ENCODE assay signal across 34 cellular contexts in the genomic region with DNA sequence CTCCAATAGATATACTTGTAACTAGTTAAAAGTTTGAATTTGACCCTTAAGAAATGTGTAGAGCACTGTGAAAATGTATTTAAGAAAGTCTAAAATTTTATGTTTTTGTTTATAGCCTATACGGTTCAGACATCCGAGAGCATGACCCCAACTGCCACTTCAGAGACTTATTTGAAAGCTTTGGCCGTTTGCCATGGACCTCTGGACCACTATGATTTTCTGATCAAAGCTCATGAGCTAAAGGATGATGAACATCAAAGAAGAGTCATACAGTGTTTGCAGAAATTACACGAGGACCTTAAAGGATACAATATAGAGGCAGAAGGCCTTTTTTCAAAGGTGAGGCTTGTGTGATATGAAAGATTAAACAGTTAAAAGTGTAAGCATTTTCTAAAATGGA. TPM values are rescaled to one million over a fixed set of nuclear protein-coding genes. Genes with fewer than 3 reads are reported as not detected.
DNase-seq lines count a peak whose midpoint lies in the region; ATAC-seq, FAIRE-seq and TF ChIP-seq lines count a peak whose summit lies in the region.
"Had no signal": no experiment of that assay in that cellular context is flagged by ENCODE, and none has a peak within 500 bp of the region (broad histone marks: within the 10 kb centered on the region; RNA-seq: fewer than 3 reads in every experiment).

No MANE protein-coding gene starts in this region.

- H3F3A ChIP-seq in SK-N-SH (replicated peaks; ENCODE audit: insufficient read depth): no peaks in the 10 kb centered on the region

- H3K23ac ChIP-seq in IMR-90 (ENCODE audit: low read depth, low read length): no peak overlapping the region

- POLR2A ChIA-PET in HepG2 (lab: Yijun Ruan, JAX) (no interaction called here), IMR-90 (lab: Charles Lee; ENCODE audit: unreplicated experiment) (no interaction called here), SK-N-SH (lab: Yijun Ruan, JAX) (no interaction called here)

- no peak for TF ChIP-seq POLR2A in HepG2 (IDR thresholded peaks at IDR 0.05; ENCODE audit: insufficient read depth in 1 of 2, low read depth in 2 of 2, low read length in 2 of 2)
- TF ChIP-seq POLR2A in right lobe of liver (IDR thresholded peaks at IDR 0.05): no peak
- TF ChIP-seq POLR2A in IMR-90 (IDR thresholded peaks at IDR 0.05; ENCODE audit: low read depth, low read length): no peak

- no peak overlapping the region for H3K18ac ChIP-seq in IMR-90 (ENCODE audit: low read depth, low read length)

- H3K36me3 ChIP-seq in HepG2 (replicated peaks in 1 of 2; ENCODE audit: control insufficient read depth in 1 of 2, insufficient read depth in 2 of 2, low read length in 2 of 2) (peaks cover 3 to 14% of the 10 kb centered on the region in 2 experiments; a peak in 2 of 5 replicates), right lobe of liver (no peaks in the 10 kb centered on the region), IMR-90 (ENCODE audit: control insufficient read depth, insufficient read depth, low read length) (no peaks in the 10 kb centered on the region; the same call in 1 of the 2 replicates), adipocyte (ENCODE audit: control insufficient read depth, insufficient read depth, low read length, severe bottlenecking) (peaks cover 28% of the 10 kb centered on the region), tibial artery (peaks cover 13 to 27% (median 15%) of the 10 kb centered on the region in 3 donors), SK-N-SH (replicated peaks in 1 of 2; ENCODE audit: control insufficient read depth in 1 of 2, insufficient read depth in 2 of 2, low read length in 1 of 2) (peaks cover 0 to 3% of the 10 kb centered on the region in 2 experiments)
- H3K36me3 ChIP-seq: BE2C had no signal

- H3K27me3 ChIP-seq in HepG2 (ENCODE audit: control insufficient read depth in 1 of 2, insufficient read depth in 2 of 2, low read length in 2 of 2): no peaks in the 10 kb centered on the region
- H3K27me3 ChIP-seq in right lobe of liver: no peaks in the 10 kb centered on the region
- H3K27me3 ChIP-seq in IMR-90 (ENCODE audit: control insufficient read depth, insufficient read depth, low read length): no peaks in the 10 kb centered on the region
- H3K27me3 ChIP-seq in adipocyte (replicated peaks; ENCODE audit: control insufficient read depth, insufficient read depth, low read length): no peaks in the 10 kb centered on the region
- no peaks in the 10 kb centered on the region for H3K27me3 ChIP-seq in tibial artery
- H3K27me3 ChIP-seq in SK-N-SH (ENCODE audit: insufficient read depth): no peaks in the 10 kb centered on the region
- H3K27me3 ChIP-seq: BE2C; BLaER1; BLaER1 treated with 17β-estradiol and CSF1 and Interleukin-3, amounts not matched to agents 10 nM and 100 nM had no signal

- dilution Hi-C loops in IMR-90 (cut with HindIII; ENCODE audit: low sequenced_read_pairs, unreplicated experiment): no loop called here

- H2BK120ac ChIP-seq in IMR-90 (ENCODE audit: low read depth, low read length): no peak overlapping the region

- peaks cover 11% of the 10 kb centered on the region; the same call in 1 of the 2 replicates for H3K4me1 ChIP-seq in HepG2 (ENCODE audit: insufficient read depth, low read length)
- no peaks in the 10 kb centered on the region for H3K4me1 ChIP-seq in right lobe of liver
- H3K4me1 ChIP-seq in IMR-90 (ENCODE audit: control insufficient read depth, insufficient read depth, low read length): peaks cover 2% of the 10 kb centered on the region; the same call in 1 of the 2 replicates
- H3K4me1 ChIP-seq in adipocyte (ENCODE audit: control insufficient read depth, insufficient read depth, low read length): peaks cover 8% of the 10 kb centered on the region
- peaks cover 0 to 10% (median 2%) of the 10 kb centered on the region in 4 donors for H3K4me1 ChIP-seq in tibial artery
- no peaks in the 10 kb centered on the region for H3K4me1 ChIP-seq in SK-N-SH (ENCODE audit: control insufficient read depth in 1 of 2, insufficient read depth in 2 of 2, low read depth in 1 of 2, low read length in 1 of 2)
- H3K4me1 ChIP-seq: A549, BE2C, BLaER1, Caco-2 had no signal

- no peak for FAIRE-seq in HepG2 (lab: Jason Lieb, UNC)
- FAIRE-seq: A204.1, A549, D721Med had no signal

- BruUV-seq in HepG2 (replicated peaks; lab: Mats Ljungman, UMichigan): no TSS peak
- no TSS peak for BruUV-seq in IMR-90 (replicated peaks; lab: Mats Ljungman, UMichigan)

- no peak overlapping the region for H3K14ac ChIP-seq in IMR-90 (replicated peaks; ENCODE audit: low read depth, low read length)

- TF ChIP-seq CTCF in HepG2 (CRISPR knock-in tag; IDR thresholded peaks at IDR 0.05) (no peak), right lobe of liver (IDR thresholded peaks at IDR 0.05) (no peak), IMR-90 (conservative IDR thresholded peaks at IDR 0.05; ENCODE audit: low read depth, low read length) (no peak), tibial artery (IDR thresholded peaks at IDR 0.05) (no peak), SK-N-SH (IDR thresholded peaks at IDR 0.05) (no peak)

- H3K9me1 ChIP-seq in IMR-90 (ENCODE audit: insufficient read depth, low read length): no peaks in the 10 kb centered on the region

- no peak overlapping the region for H4K91ac ChIP-seq in IMR-90 (ENCODE audit: insufficient read depth, low read depth, low read length)

- H2BK15ac ChIP-seq in IMR-90 (ENCODE audit: low read depth, low read length): no peak overlapping the region

- H2BK5ac ChIP-seq in IMR-90 (ENCODE audit: low read depth, low read length, poor library complexity, severe bottlenecking): no peak overlapping the region

- 33% methylated on average over 4 of the region's 4 CpGs for WGBS in HepG2 (ENCODE audit: low lambda C conversion rate)
- 75% methylated on average over 4 of the region's 4 CpGs for WGBS in right lobe of liver (ENCODE audit: insufficient coverage, low coverage, low lambda C conversion rate, missing lambda C conversion rate)
- 38% methylated on average over 3 of the region's 4 CpGs; no CpG with 5 or more reads in 1 of the 2 experiments for WGBS in IMR-90 (ENCODE audit: extremely low coverage in 2 of 2, insufficient read length in 1 of 2), 2 experiments
- WGBS in SK-N-SH (ENCODE audit: low lambda C conversion rate): 73% methylated on average over 4 of the region's 4 CpGs

- no peak overlapping the region for H4K5ac ChIP-seq in IMR-90 (ENCODE audit: low read depth, low read length)

- no peak overlapping the region for H4K8ac ChIP-seq in IMR-90 (ENCODE audit: low read depth in 2 of 2, low read length in 2 of 2)

- CTCF ChIA-PET in HepG2 (lab: Yijun Ruan, JAX; ENCODE audit: low intra/inter-chr PET ratio, low total read pairs): no interaction called here
- CTCF ChIA-PET in IMR-90 (lab: Yijun Ruan, JAX): interaction anchor here (1.0 to 1.2 kb wide), 2 partner anchors 14 to 21 kb away, joined by 3 read pairs; no protein-coding TSS in a partner anchor
- CTCF ChIA-PET in SK-N-SH (lab: Yijun Ruan, JAX): interaction anchor here (1.3 kb wide), 1 partner anchor 11 kb away, joined by 3 read pairs; no protein-coding TSS in a partner anchor

- DNase-seq in HepG2 (ENCODE audit: low spot score) (peak; percentile 36), right lobe of liver (no peak), IMR-90 (no peak), SW480 (ENCODE audit: low spot score) (peak; percentile 17), adipocyte (ENCODE audit: low read depth) (peak; percentile 6), tibial artery (no peak), SK-N-SH (no peak)
- DNase-seq in activated CD4-positive, alpha-beta T cell treated with anti-CD3 and anti-CD28 coated beads, Interleukin-2, amount 50 U/mL, for 1 hour: no peak
- DNase-seq: 8988T; ACHN; AML-193; BE2C; C1 segment of cervical spinal cord; Caco-2; Calu3; CD4-positive, alpha-beta memory T cell; CD4-positive, alpha-beta T cell; CD4-positive, CD25-positive, alpha-beta regulatory T cell; CD8-positive, alpha-beta memory T cell; CD8-positive, alpha-beta T cell; COR-L47; DMS 273 treated with DMSO at 0.1 percent for 48 hours; DMS153; DMS53; DMS79; DMS79 treated with DMSO at 0.1 percent for 48 hours; DND-41 had no signal

- no peak overlapping the region for H3K4me2 ChIP-seq in HepG2 (ENCODE audit: low read depth, low read length)
- H3K4me2 ChIP-seq in IMR-90 (ENCODE audit: low read depth, low read length): no peak overlapping the region
- no peak overlapping the region for H3K4me2 ChIP-seq in SK-N-SH
- H3K4me2 ChIP-seq: A549; BLaER1; BLaER1 treated with 17β-estradiol and CSF1 and Interleukin-3, amounts not matched to agents 10 nM and 100 nM had no signal

- H2AK9ac ChIP-seq in IMR-90 (replicated peaks; ENCODE audit: low read depth, low read length, poor library complexity): no peak overlapping the region

- H2AFZ ChIP-seq in HepG2 (ENCODE audit: low read length) (no peak overlapping the region), IMR-90 (replicated peaks; ENCODE audit: low read length, poor library complexity) (no peak overlapping the region), SK-N-SH (ENCODE audit: low read depth) (no peak overlapping the region)

- no peak for TF ChIP-seq RAD21 in HepG2 (CRISPR knock-in tag; IDR thresholded peaks at IDR 0.05)
- no peak for TF ChIP-seq RAD21 in IMR-90 (IDR thresholded peaks at IDR 0.05; ENCODE audit: low read length)
- no peak for TF ChIP-seq RAD21 in SK-N-SH (IDR thresholded peaks at IDR 0.05; ENCODE audit: low read length)

- no peak overlapping the region for H3K4ac ChIP-seq in IMR-90 (ENCODE audit: low read depth, low read length)

- H2BK20ac ChIP-seq in IMR-90 (ENCODE audit: low read depth, low read length): no peak overlapping the region

- H3K79me2 ChIP-seq in HepG2 (ENCODE audit: insufficient read depth, low read length): no peaks in the 10 kb centered on the region
- no peaks in the 10 kb centered on the region for H3K79me2 ChIP-seq in SK-N-SH (ENCODE audit: insufficient read depth)

- H3K9ac ChIP-seq in HepG2 (ENCODE audit: insufficient read depth, low read depth, low read length): no peak overlapping the region
- no peak overlapping the region for H3K9ac ChIP-seq in IMR-90 (ENCODE audit: low read depth, low read length)
- no peak overlapping the region for H3K9ac ChIP-seq in adipocyte (ENCODE audit: low read length)
- no peak overlapping the region for H3K9ac ChIP-seq in SK-N-SH
- H3K9ac ChIP-seq: BLaER1; BLaER1 treated with 17β-estradiol and CSF1 and Interleukin-3, amounts not matched to agents 10 nM and 100 nM had no signal

- TF ChIP-seq EP300 in HepG2 (IDR thresholded peaks at IDR 0.05; ENCODE audit: low read depth in 2 of 2, low read length in 2 of 2): no peak
- no peak for TF ChIP-seq EP300 in HepG2 (CRISPR knock-in tag; IDR thresholded peaks at IDR 0.05; ENCODE audit: borderline replicate concordance)
- no peak for TF ChIP-seq EP300 in SK-N-SH (IDR thresholded peaks at IDR 0.05; ENCODE audit: borderline replicate concordance in 1 of 2, low read depth in 1 of 2, low read length in 1 of 2)

- H3K9me3 ChIP-seq in HepG2 (ENCODE audit: low read length) (no peaks in the 10 kb centered on the region), right lobe of liver (no peaks in the 10 kb centered on the region), IMR-90 (ENCODE audit: control insufficient read depth, insufficient read depth, low read length) (no peaks in the 10 kb centered on the region), adipocyte (ENCODE audit: control insufficient read depth, low read length) (no peaks in the 10 kb centered on the region), tibial artery (no peaks in the 10 kb centered on the region), SK-N-SH (no peaks in the 10 kb centered on the region)
- H3K9me3 ChIP-seq: A549, BE2C, BLaER1, Caco-2 had no signal

- no peaks in the 10 kb centered on the region for H4K20me1 ChIP-seq in HepG2 (ENCODE audit: insufficient read depth, low read length)
- no peaks in the 10 kb centered on the region for H4K20me1 ChIP-seq in IMR-90 (ENCODE audit: insufficient read depth, low read length)
- no peaks in the 10 kb centered on the region for H4K20me1 ChIP-seq in SK-N-SH (ENCODE audit: insufficient read depth)
- H4K20me1 ChIP-seq: BLaER1; BLaER1 treated with 17β-estradiol and CSF1 and Interleukin-3, amounts not matched to agents 10 nM and 100 nM had no signal

- no peak overlapping the region for H3K27ac ChIP-seq in HepG2 (ENCODE audit: extremely low read length, insufficient read depth, low read length)
- no peak overlapping the region for H3K27ac ChIP-seq in right lobe of liver
- no peak overlapping the region for H3K27ac ChIP-seq in IMR-90 (ENCODE audit: insufficient read depth, low read length)
- no peak overlapping the region for H3K27ac ChIP-seq in tibial artery
- no peak overlapping the region for H3K27ac ChIP-seq in SK-N-SH (ENCODE audit: low read depth in 2 of 2, low read length in 1 of 2)
- H3K27ac ChIP-seq: 22Rv1; A549; BLaER1; BLaER1 treated with 17β-estradiol and CSF1 and Interleukin-3, amounts not matched to agents 10 nM and 100 nM; C4-2B had no signal

- ATAC-seq in HepG2 (no peak), right lobe of liver (no peak), IMR-90 (ENCODE audit: low read depth) (peak; percentile 11; the same call in 1 of the 2 replicates)
- ATAC-seq: A549; CD8-positive, alpha-beta T cell had no signal

- H2AK5ac ChIP-seq in IMR-90 (ENCODE audit: low read depth, low read length): no peak overlapping the region

- intact Hi-C loops in HepG2 (cut with micrococcal nuclease; ENCODE audit: unreplicated experiment) (no loop called here), right lobe of liver (cut with DNase I) (no loop called here), IMR-90 (cut with micrococcal nuclease) (no loop called here), tibial artery (cut with DNase I; ENCODE audit: low total_unique reads) (no loop called here)

- H3K4me3 ChIP-seq in HepG2 (replicated peaks in 1 of 3; ENCODE audit: insufficient read depth in 1 of 3, low read depth in 2 of 3, low read length in 3 of 3) (no peak overlapping the region), right lobe of liver (no peak overlapping the region), IMR-90 (ENCODE audit: insufficient read depth, low read depth, low read length) (no peak overlapping the region), adipocyte (ENCODE audit: low read length) (no peak overlapping the region), tibial artery (no peak overlapping the region), SK-N-SH (ENCODE audit: low read depth in 2 of 2, low read length in 1 of 2) (no peak overlapping the region)
- H3K4me3 ChIP-seq: A549; BLaER1; BLaER1 treated with 17β-estradiol and CSF1 and Interleukin-3, amounts not matched to agents 10 nM and 100 nM had no signal

- H3K9me2 ChIP-seq in SK-N-SH: no peaks in the 10 kb centered on the region

- H3K79me1 ChIP-seq in IMR-90 (ENCODE audit: low read depth in 1 of 2, low read length in 2 of 2): no peaks in the 10 kb centered on the region

- in situ Hi-C loops in HepG2 (cut with HindIII; ENCODE audit: extremely low pct_ligation_motif_present, low pct_unique_long_range_greater_than_20kb): no loop called here
- in situ Hi-C loops in IMR-90 (cut with MboI; ENCODE audit: low sequenced_read_pairs): no loop called here

- no peak overlapping the region for H3K56ac ChIP-seq in IMR-90 (ENCODE audit: extremely low read depth, insufficient read depth, low read length)

RNA-seq across cellular contexts. Expression of a gene that starts 28.9 kb away (rescaled TPM):
- 14.0 and 18.1 TPM in 2 replicates for total RNA-seq in HepG2 (2016; rRNA removed; fragmentation: Illumina TruSeq; extraction: Trizol)
- 21.2 and 28.6 TPM in 2 replicates for total RNA-seq in HepG2 (2016; cell fraction: cytosol; rRNA removed; fragmentation: Illumina TruSeq; extraction: Trizol; ENCODE audit: low read depth)
- 12.7 and 18.1 TPM in 2 replicates for total RNA-seq in HepG2 (2016; cell fraction: insoluble cytoplasmic fraction; rRNA removed; fragmentation: Illumina TruSeq; extraction: Trizol)
- 9.7 and 11.2 TPM in 2 replicates for total RNA-seq in HepG2 (2016; cell fraction: membrane; rRNA removed; fragmentation: Illumina TruSeq; extraction: Trizol)
- 16.6 and 19.1 TPM in 2 replicates for total RNA-seq in HepG2 (2016; cell fraction: nucleus; rRNA removed; fragmentation: Illumina TruSeq; extraction: Trizol)
- 1.3 and 3.1 TPM in 2 replicates for polyA plus RNA-seq in HepG2 (2011; rRNA removed)
- 0.93 and 1.0 TPM in 2 replicates for polyA plus RNA-seq in HepG2 (2011; cell fraction: cytosol; rRNA removed)
- 1.2 and 2.7 TPM in 2 replicates for polyA plus RNA-seq in HepG2 (2011; cell fraction: nucleus; rRNA removed)
- polyA plus RNA-seq in HepG2 (2012): 1.7 and 4.7 TPM in 2 replicates
- polyA plus RNA-seq in HepG2 (2016; cell fraction: cytosol; fragmentation: Illumina TruSeq; extraction: Trizol; ENCODE audit: low read depth): 1.9 and 2.2 TPM in 2 replicates
- 11.2 and 14.7 TPM in 2 replicates for polyA plus RNA-seq in HepG2 (2016; cell fraction: insoluble cytoplasmic fraction; fragmentation: Illumina TruSeq; extraction: Trizol; ENCODE audit: low read depth)
- 1.6 and 2.8 TPM in 2 replicates for polyA plus RNA-seq in HepG2 (2016; cell fraction: membrane; fragmentation: Illumina TruSeq; extraction: Trizol; ENCODE audit: low read depth)
- 8.1 and 8.4 TPM in 2 replicates for polyA plus RNA-seq in HepG2 (2016; cell fraction: nucleus; fragmentation: Illumina TruSeq; extraction: Trizol; ENCODE audit: insufficient read depth, low read depth)
- 7.2 and 9.6 TPM in 2 replicates for polyA minus RNA-seq in HepG2 (2011; rRNA and poly(A)+ RNA removed; ENCODE audit: low replicate concordance)
- 6.4 and 9.8 TPM in 2 replicates for polyA minus RNA-seq in HepG2 (2011; cell fraction: cytosol; rRNA and poly(A)+ RNA removed)
- 11.4 and 25.8 TPM in 2 replicates for polyA minus RNA-seq in HepG2 (2011; cell fraction: nucleus; rRNA and poly(A)+ RNA removed)
- total RNA-seq in right lobe of liver: 1 to 10 TPM; 1.5 to 5.6 (median 4.6) TPM
- total RNA-seq in IMR-90 (2012; rRNA removed): 2.0 and 2.8 TPM in 2 replicates
- 0.90 and 1.0 TPM in 2 replicates for polyA plus RNA-seq in IMR-90 (2012; rRNA removed)
- polyA plus RNA-seq in IMR-90 (2012; cell fraction: cytosol; rRNA removed): 0.27 and 0.35 TPM in 2 replicates
- polyA plus RNA-seq in IMR-90 (2012; cell fraction: nucleus; rRNA removed; ENCODE audit: low replicate concordance): 0.44 and 2.8 TPM in 2 replicates
- 0.71 and 0.93 TPM in 2 replicates for polyA plus RNA-seq in SK-N-SH (2012; rRNA removed)
- polyA plus RNA-seq in SK-N-SH (2012; cell fraction: cytosol; rRNA removed): 0.93 and 1.2 TPM in 2 replicates
- 1.2 and 2.1 TPM in 2 replicates for polyA plus RNA-seq in SK-N-SH (2012; cell fraction: nucleus; rRNA removed)

Comparison
In these comparisons a context has a peak if more than half of its experiments do, and no peak if none do; other contexts are left out.
1. DNase-seq: peak in HepG2 (single experiment), SW480 (single experiment) and adipocyte (single experiment); none in right lobe of liver (0 of 3), IMR-90 (single experiment), activated CD4-positive, alpha-beta T cell treated with anti-CD3 and anti-CD28 coated beads, Interleukin-2, amount 50 U/mL, for 1 hour (single experiment), tibial artery (0 of 2) and SK-N-SH (single experiment).